ENCODE assay signal across 8 cellular contexts in genomic region chr12:57846577-57847319, GRCh38. TPM values are rescaled to one million over a fixed set of nuclear protein-coding genes. Genes with fewer than 3 reads are reported as not detected.
A peak's percentile ranks its signal among the peaks of the same experiment; 100 is the strongest.
DNase-seq lines count a peak whose midpoint lies in the region; ATAC-seq and TF ChIP-seq lines count a peak whose summit lies in the region.

CTDSP2 (minus strand) TSS chr12:57846729; CDS start chr12:57846435, 294 bp downstream.

- peaks cover 2% of the 10 kb centered on the region for H3K36me3 Mint-ChIP-seq in activated T-cell treated with anti-CD3 and anti-CD28 coated beads, Interleukin-2, amount 50 U/mL, for 24 hours (ENCODE audit: low read depth)

- H3K36me3 ChIP-seq in KMS-11 (ENCODE audit: insufficient read depth) (no peaks in the 10 kb centered on the region), Panc1 (ENCODE audit: control insufficient read depth, insufficient read depth, low read length) (peaks cover 8% of the 10 kb centered on the region; the same call in 1 of the 2 replicates)

- H3K27ac ChIP-seq in KMS-11 (peak within 1 kb of the TSS; percentile 79), Panc1 (ENCODE audit: low read length) (peak within 1 kb of the TSS; percentile 94)

- H3K4me3 Mint-ChIP-seq in activated T-cell treated with anti-CD3 and anti-CD28 coated beads, Interleukin-2, amount 50 U/mL, for 24 hours: peak within 1 kb of the TSS; percentile 82

- in situ Hi-C loops in Panc1 (cut with HindIII; ENCODE audit: low pct_unique_long_range_greater_than_20kb, low sequenced_read_pairs): no loop called here

- H3K9ac ChIP-seq in KMS-11: peak within 1 kb of the TSS; percentile 87

- no peak for TF ChIP-seq CTCF in KMS-11 (conservative IDR thresholded peaks at IDR 0.05; ENCODE audit: low read depth, low read length)
- TF ChIP-seq CTCF in Panc1 (IDR thresholded peaks at IDR 0.05): no peak
- no peak for TF ChIP-seq CTCF in epithelial cell of proximal tubule (conservative IDR thresholded peaks at IDR 0.05; ENCODE audit: low read depth, low read length)

- CTCF ChIA-PET in Panc1 (lab: Charles Lee): no interaction called here

- ATAC-seq in GM21576 (IDR thresholded peaks at IDR 0.05; ENCODE audit: unreplicated experiment) (peak; percentile 35), Panc1 (peak; percentile 85)

- no TSS peak for BruUV-seq in Panc1 (replicated peaks; lab: Mats Ljungman, UMichigan)

- H2AFZ ChIP-seq in KMS-11 (ENCODE audit: low read depth): peak within 1 kb of the TSS; percentile 91

- H3K9me3 ChIP-seq in Panc1 (ENCODE audit: control insufficient read depth, insufficient read depth, low read depth, low read length): no peaks in the 10 kb centered on the region

- peaks cover 42% of the 10 kb centered on the region for H3K4me1 Mint-ChIP-seq in activated T-cell treated with anti-CD3 and anti-CD28 coated beads, Interleukin-2, amount 50 U/mL, for 24 hours (ENCODE audit: low read depth)

- H3K27me3 ChIP-seq in KMS-11 (ENCODE audit: insufficient read depth, low read depth): no peaks in the 10 kb centered on the region
- H3K27me3 ChIP-seq in Panc1 (ENCODE audit: control insufficient read depth, insufficient read depth, low read length): no peaks in the 10 kb centered on the region

- peaks cover 27% of the 10 kb centered on the region for H4K20me1 ChIP-seq in KMS-11 (ENCODE audit: insufficient read depth)

- DNase-seq in COR-L47 (lab: John Stamatoyannopoulos, UW): peak; percentile 98
- peak; percentile 81 for DNase-seq in Panc1 (ENCODE audit: low read depth, low spot score)
- DNase-seq in activated T-cell treated with anti-CD3 and anti-CD28 coated beads, Interleukin-2, amount 50 U/mL, for 24 hours: peak; percentile 91
- peak; percentile 77 for DNase-seq in epithelial cell of proximal tubule (ENCODE audit: low read depth)
- peak; percentile 99 for DNase-seq in mucosa of gallbladder (ENCODE audit: low spot score)
- peak; percentile 85 for DNase-seq in stimulated activated CD8-positive, alpha-beta memory T cell treated with anti-CD3 and anti-CD28 coated beads, Interleukin-4, amount 100 ng/mL, for 24 hours (ENCODE audit: low read depth)

- POLR2A ChIA-PET in Panc1 (lab: Charles Lee): interaction anchor here (0.6 to 1.8 kb wide), 5 partner anchors 13 to 1916 kb away, joined by 7 to 23 read pairs (median 11); no protein-coding TSS in a partner anchor

- peak within 1 kb of the TSS; percentile 76 for H3K4me2 ChIP-seq in KMS-11

- peak within 1 kb of the TSS; percentile 85 for H3K27ac Mint-ChIP-seq in activated T-cell treated with anti-CD3 and anti-CD28 coated beads, Interleukin-2, amount 50 U/mL, for 24 hours

- peaks cover 48% of the 10 kb centered on the region for H3K79me2 ChIP-seq in KMS-11 (ENCODE audit: insufficient read depth, low read depth)

- H3K27me3 Mint-ChIP-seq in activated T-cell treated with anti-CD3 and anti-CD28 coated beads, Interleukin-2, amount 50 U/mL, for 24 hours: peaks cover 6% of the 10 kb centered on the region

- H3K4me1 ChIP-seq in KMS-11 (ENCODE audit: low read depth, poor library complexity, severe bottlenecking) (peaks cover 51% of the 10 kb centered on the region), Panc1 (ENCODE audit: control insufficient read depth, insufficient read depth, low read length) (peaks cover 30% of the 10 kb centered on the region)

- peak within 1 kb of the TSS; percentile 71 for H3K4me3 ChIP-seq in KMS-11 (IDR thresholded peaks at IDR 0.05; ENCODE audit: insufficient read depth, low read depth, low read length)
- peak within 1 kb of the TSS; percentile 93 to 94 for H3K4me3 ChIP-seq in Panc1 (ENCODE audit: low read depth in 2 of 2, low read length in 2 of 2)
- H3K4me3 ChIP-seq in epithelial cell of proximal tubule (ENCODE audit: low read depth, low read length): peak within 1 kb of the TSS; percentile 92

- no peaks in the 10 kb centered on the region for H3K9me3 Mint-ChIP-seq in activated T-cell treated with anti-CD3 and anti-CD28 coated beads, Interleukin-2, amount 50 U/mL, for 24 hours

- intact Hi-C loops in Panc1 (cut with micrococcal nuclease; ENCODE audit: unreplicated experiment): no loop called here

RNA-seq across cellular contexts. Expression of gene CTDSP2, which starts in this region (rescaled TPM):
- 120 TPM for total RNA-seq in Panc1 (2021; ENCODE audit: unreplicated experiment)
- polyA plus RNA-seq in Panc1 (2012; ENCODE audit: insufficient read length): 141 TPM
- total RNA-seq in epithelial cell of proximal tubule: 44.7 and 53.1 TPM in 2 replicates
- 150 TPM for total RNA-seq in mucosa of gallbladder

Comparison
In these comparisons a context has a peak if more than half of its experiments do, and no peak if none do; other contexts are left out.
1. Peak in every context shown above with its lines: DNase-seq, ATAC-seq, H3K4me3 ChIP-seq and H3K27ac ChIP-seq.